8 cellular contexts compared by ENCODE assay signal in the genomic region with DNA sequence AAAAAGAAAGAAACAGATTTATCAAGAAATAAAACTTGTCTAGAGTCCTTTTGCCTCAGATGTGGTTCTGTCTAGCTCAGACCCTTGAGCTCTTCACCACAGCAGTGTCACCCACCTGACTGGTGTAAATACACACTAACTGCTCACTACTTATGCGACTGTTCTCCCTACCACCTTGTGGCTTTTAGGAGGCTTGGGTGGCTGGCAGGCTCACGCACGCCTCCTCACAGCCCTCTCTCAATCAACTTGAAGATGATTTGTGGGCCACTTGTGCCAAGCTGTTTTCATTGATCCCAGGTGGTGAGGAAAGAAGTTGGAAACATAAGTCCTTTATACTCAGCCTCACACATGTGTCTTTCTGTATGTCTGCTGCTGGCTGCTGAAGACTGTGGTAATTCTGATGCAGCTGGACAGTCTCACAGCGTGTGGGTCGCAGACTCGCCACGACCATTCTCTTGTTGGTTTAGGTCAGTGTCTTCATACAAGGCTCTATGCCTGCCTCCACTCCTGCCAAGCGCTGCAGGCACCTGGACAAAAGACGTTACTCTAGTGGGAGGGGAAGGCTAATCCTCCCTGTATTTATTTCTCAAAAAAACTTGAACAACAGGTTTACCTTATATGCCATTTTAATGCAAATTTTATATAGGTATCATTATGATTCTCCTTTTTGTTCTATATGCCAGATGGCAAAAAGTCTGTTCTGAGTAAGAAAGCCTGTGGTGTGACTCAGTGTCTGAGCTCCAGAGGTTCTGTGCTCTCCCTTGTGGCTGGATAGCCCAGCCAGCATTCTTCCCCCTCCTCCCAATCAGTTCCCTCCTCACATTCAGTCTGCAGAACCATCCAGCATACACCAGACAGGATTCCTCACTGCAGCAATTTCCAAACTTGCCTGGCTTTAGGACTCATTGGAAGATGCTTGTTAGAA.
DNase-seq lines count a peak whose midpoint lies in the region; ATAC-seq, FAIRE-seq and TF ChIP-seq lines count a peak whose summit lies in the region.

No MANE protein-coding gene starts in this region.

- TF ChIP-seq CTCF in PC-3 (conservative IDR thresholded peaks at IDR 0.05; ENCODE audit: low read depth, low read length) (0 out of 2 replicates have a peak, but pooled peaks have one; percentile 23), epithelial cell of esophagus (IDR thresholded peaks at IDR 0.05; ENCODE audit: insufficient read depth, low read depth, low read length, missing control alignments) (peak; percentile 41), pancreas (IDR thresholded peaks at IDR 0.05) (no peak), coronary artery (IDR thresholded peaks at IDR 0.05) (no peak)

- H3K4me2 ChIP-seq in PC-3 (ENCODE audit: low read length): peak overlapping the region; percentile 62

- no peak for FAIRE-seq in pancreas (lab: Jason Lieb, UNC)

- peaks cover 2% of the 10 kb centered on the region for H3K36me3 Mint-ChIP-seq in activated naive CD4-positive, alpha-beta T cell treated with anti-CD3 and anti-CD28 coated beads, Interleukin-2, amount 50 U/mL, for 24 hours

- DNase-seq in activated naive CD4-positive, alpha-beta T cell (lab: John Stamatoyannopoulos, UW): no peak
- peak; percentile 88 for DNase-seq in PC-3
- DNase-seq in epithelial cell of esophagus (ENCODE audit: low read depth): peak; percentile 93
- DNase-seq in pancreas: no peak
- DNase-seq in GM19238 (ENCODE audit: insufficient read length, low spot score): no peak
- no peak for DNase-seq in AML-193 (lab: John Stamatoyannopoulos, UW)
- DNase-seq in coronary artery (ENCODE audit: low spot score): no peak

- H2AFZ ChIP-seq in PC-3 (ENCODE audit: low read length): no peak overlapping the region

- H3K4me1 ChIP-seq in PC-3 (ENCODE audit: insufficient read depth, low read length) (peaks cover 47% of the 10 kb centered on the region), pancreas (peaks cover 16 to 36% (median 19%) of the 10 kb centered on the region in 3 donors)

- intact Hi-C loops in PC-3 (cut with micrococcal nuclease) (no loop called here), pancreas (cut with DNase I) (no loop called here)

- H3K4me3 ChIP-seq in PC-3 (ENCODE audit: low read length) (peak overlapping the region; percentile 9; the same call in 1 of the 2 replicates), epithelial cell of esophagus (ENCODE audit: low read length) (no peak overlapping the region), pancreas (no peak overlapping the region), coronary artery (no peak overlapping the region)

- peak overlapping the region; percentile 87 for H3K27ac Mint-ChIP-seq in activated naive CD4-positive, alpha-beta T cell treated with anti-CD3 and anti-CD28 coated beads, Interleukin-2, amount 50 U/mL, for 24 hours

- POLR2A ChIA-PET in PC-3 (lab: Charles Lee; ENCODE audit: unreplicated experiment): interaction anchor here (0.5 kb wide), 1 partner anchor 19 kb away, joined by 3 read pairs; no protein-coding TSS in a partner anchor

- H3K9me3 ChIP-seq in PC-3 (ENCODE audit: low read length) (no peaks in the 10 kb centered on the region), pancreas (no peaks in the 10 kb centered on the region)

- no peaks in the 10 kb centered on the region for H3K27me3 Mint-ChIP-seq in activated naive CD4-positive, alpha-beta T cell treated with anti-CD3 and anti-CD28 coated beads, Interleukin-2, amount 50 U/mL, for 24 hours

- peaks cover 94% of the 10 kb centered on the region for H3K79me2 ChIP-seq in PC-3 (ENCODE audit: low read length)

- BruUV-seq in PC-3 (replicated peaks; lab: Mats Ljungman, UMichigan): no TSS peak

- ATAC-seq in PC-3 (peak; percentile 91), pancreas (peak in 3 of 4 donors; percentile 55 to 69 (median 68))

- peak overlapping the region; percentile 16; the same call in 1 of the 2 replicates for H3K9ac ChIP-seq in PC-3 (ENCODE audit: low read length)

- no peaks in the 10 kb centered on the region for H3K9me3 Mint-ChIP-seq in activated naive CD4-positive, alpha-beta T cell treated with anti-CD3 and anti-CD28 coated beads, Interleukin-2, amount 50 U/mL, for 24 hours

- H3K4me3 Mint-ChIP-seq in activated naive CD4-positive, alpha-beta T cell treated with anti-CD3 and anti-CD28 coated beads, Interleukin-2, amount 50 U/mL, for 24 hours: peak overlapping the region; percentile 8

- H3K9me2 ChIP-seq in PC-3 (replicated peaks; ENCODE audit: low read length): no peaks in the 10 kb centered on the region

- CTCF ChIA-PET in PC-3 (lab: Charles Lee): interaction anchor here (0.6 kb wide), 1 partner anchor 76 kb away, joined by 3 read pairs; no protein-coding TSS in a partner anchor

- H4K20me1 ChIP-seq in PC-3 (ENCODE audit: low read length): no peaks in the 10 kb centered on the region; the same call in 1 of the 2 replicates

- 66 to 70% methylated on average over 9 of the region's 9 CpGs for WGBS in pancreas, 2 donors

- H3K36me3 ChIP-seq in PC-3 (ENCODE audit: low read depth, low read length) (0 out of 2 replicates have a peak, but pooled peaks cover 2% of the 10 kb centered on the region), pancreas (no peaks in the 10 kb centered on the region)

- peaks cover 83% of the 10 kb centered on the region for H3K4me1 Mint-ChIP-seq in activated naive CD4-positive, alpha-beta T cell treated with anti-CD3 and anti-CD28 coated beads, Interleukin-2, amount 50 U/mL, for 24 hours

- H3F3A ChIP-seq in PC-3 (ENCODE audit: low read length, unreplicated experiment): no peaks in the 10 kb centered on the region

- H3K27ac ChIP-seq in PC-3 (ENCODE audit: low read length): peak overlapping the region; percentile 70
- H3K27ac ChIP-seq in pancreas: no peak overlapping the region
- no peak overlapping the region for H3K27ac ChIP-seq in coronary artery

- H3K27me3 ChIP-seq in PC-3 (ENCODE audit: low read length) (no peaks in the 10 kb centered on the region), pancreas (no peaks in the 10 kb centered on the region)

Comparison
In these comparisons a context has a peak if more than half of its experiments do, and no peak if none do; other contexts are left out.
1. DNase-seq: peak in PC-3 (single experiment) and epithelial cell of esophagus (single experiment); none in activated naive CD4-positive, alpha-beta T cell (0 of 4), pancreas (0 of 6), GM19238 (single experiment), AML-193 (0 of 2) and coronary artery (single experiment).
2. CTCF ChIP-seq: peak in PC-3 (single experiment) and epithelial cell of esophagus (single experiment); none in pancreas (0 of 4) and coronary artery (single experiment).